Comparison of ENCODE assay signal across 8 cellular contexts in the genomic region with DNA sequence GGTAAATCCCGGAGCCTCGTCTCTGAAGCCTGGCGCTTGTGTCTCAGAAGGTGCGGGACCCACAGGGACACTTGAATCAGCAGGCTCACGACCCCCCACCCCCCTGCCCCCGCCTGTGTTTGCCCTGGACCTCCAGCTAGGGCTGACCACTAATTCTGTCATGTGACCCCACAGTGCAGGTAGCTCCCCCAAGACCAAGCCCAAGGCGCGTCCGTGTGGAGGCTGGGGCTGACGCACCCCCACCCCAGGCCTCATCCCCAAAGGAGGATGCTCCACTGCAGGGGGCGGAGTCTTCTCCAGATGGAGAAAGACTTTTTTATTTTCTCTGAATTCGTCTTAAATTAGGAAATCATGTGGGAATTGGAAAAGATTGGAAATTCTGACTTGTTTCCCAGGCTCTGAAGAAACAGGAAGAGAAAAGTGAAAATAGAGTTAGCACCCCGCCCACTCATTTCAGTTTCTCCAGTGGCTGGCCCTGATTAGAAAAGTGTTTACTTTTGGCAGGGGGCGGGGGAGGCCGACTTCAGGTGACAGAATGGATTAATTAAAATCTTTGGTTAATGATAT. TPM values are rescaled to one million over a fixed set of nuclear protein-coding genes. Genes with fewer than 3 reads are reported as not detected.
DNase-seq lines count a peak whose midpoint lies in the region; ATAC-seq and TF ChIP-seq lines count a peak whose summit lies in the region.

No MANE protein-coding gene starts in this region.

- peak; percentile 13 for ATAC-seq in GM21717 (IDR thresholded peaks at IDR 0.05; ENCODE audit: unreplicated experiment)
- ATAC-seq in activated naive CD8-positive, alpha-beta T cell treated with anti-CD3 and anti-CD28 coated beads, Interleukin-2, amount 10 ng/mL, durations not matched to agents 7 days and 5 days (ENCODE audit: low read depth), result peak; percentile 8
- ATAC-seq in Right ventricle myocardium superior (ENCODE audit: poor library complexity), result peak; percentile 64
- ATAC-seq in HG02571 (IDR thresholded peaks at IDR 0.05; ENCODE audit: unreplicated experiment), result no peak

- TF ChIP-seq POLR2A in NB4 (IDR thresholded peaks at IDR 0.05; ENCODE audit: extremely low read depth, insufficient read length), result no peak

- POLR2A ChIA-PET in activated naive CD8-positive, alpha-beta T cell treated with anti-CD3 and anti-CD28 coated beads, Interleukin-2, amount 10 ng/mL, durations not matched to agents 7 days and 5 days (lab: Charles Lee), result interaction anchor here (0.6 to 4.2 kb wide), 12 partner anchors 11 to 802 kb away, joined by 3 to 57 read pairs (median 4); partner anchors contain the start of genes CCDC85B, PCNX3, SIPA1 and ZNRD2

- H3K4me3 Mint-ChIP-seq in activated naive CD8-positive, alpha-beta T cell treated with anti-CD3 and anti-CD28 coated beads, Interleukin-2, amount 10 ng/mL, durations not matched to agents 7 days and 5 days, result peak overlapping the region; percentile 93

- peaks cover 10% of the 10 kb centered on the region for H3K36me3 Mint-ChIP-seq in activated naive CD8-positive, alpha-beta T cell treated with anti-CD3 and anti-CD28 coated beads, Interleukin-2, amount 10 ng/mL, durations not matched to agents 7 days and 5 days

- peak overlapping the region; percentile 94 for H3K27ac Mint-ChIP-seq in activated naive CD8-positive, alpha-beta T cell treated with anti-CD3 and anti-CD28 coated beads, Interleukin-2, amount 10 ng/mL, durations not matched to agents 7 days and 5 days

- intact Hi-C loops in Right ventricle myocardium superior (cut with DNase I), result no loop called here

- no peaks in the 10 kb centered on the region for H3K9me3 Mint-ChIP-seq in activated naive CD8-positive, alpha-beta T cell treated with anti-CD3 and anti-CD28 coated beads, Interleukin-2, amount 10 ng/mL, durations not matched to agents 7 days and 5 days

- H3K4me3 ChIP-seq in NB4 (ENCODE audit: low read depth, low read length), result peak overlapping the region; percentile 75

- peak; percentile 35 for DNase-seq in COLO829 (ENCODE audit: low spot score)
- no peak for DNase-seq in NB4 (ENCODE audit: low read depth)
- DNase-seq in activated naive CD8-positive, alpha-beta T cell treated with anti-CD3 and anti-CD28 coated beads, Interleukin-2, amount 10 ng/mL, durations not matched to agents 7 days and 5 days, result no peak
- DNase-seq in Right ventricle myocardium superior, result no peak
- DNase-seq in occipital lobe (lab: John Stamatoyannopoulos, UW), result peak; percentile 42
- no peak for DNase-seq in NCI-H1092 (lab: John Stamatoyannopoulos, UW)

- no peaks in the 10 kb centered on the region for H3K27me3 Mint-ChIP-seq in activated naive CD8-positive, alpha-beta T cell treated with anti-CD3 and anti-CD28 coated beads, Interleukin-2, amount 10 ng/mL, durations not matched to agents 7 days and 5 days

- TF ChIP-seq CTCF in NB4 (IDR thresholded peaks at IDR 0.05; ENCODE audit: low read depth, low read length), result no peak

- peaks cover 24% of the 10 kb centered on the region for H3K4me1 Mint-ChIP-seq in activated naive CD8-positive, alpha-beta T cell treated with anti-CD3 and anti-CD28 coated beads, Interleukin-2, amount 10 ng/mL, durations not matched to agents 7 days and 5 days

RNA-seq across cellular contexts. Expression of gene RELA, which starts 1.0 kb away (rescaled TPM):
- 100 to 1,000 TPM; 112 to 117 TPM for total RNA-seq in activated naive CD8-positive, alpha-beta T cell treated with anti-CD3 and anti-CD28 coated beads, Interleukin-2, amount 10 ng/mL, durations not matched to agents 7 days and 5 days
- total RNA-seq in Right ventricle myocardium superior (31.0 TPM), occipital lobe (12.6 TPM)

RNA-seq across cellular contexts. Expression of gene SIPA1, which starts 25.8 kb away (rescaled TPM):
- total RNA-seq in activated naive CD8-positive, alpha-beta T cell treated with anti-CD3 and anti-CD28 coated beads, Interleukin-2, amount 10 ng/mL, durations not matched to agents 7 days and 5 days, result 100 to 1,000 TPM; 245 to 266 TPM
- total RNA-seq in Right ventricle myocardium superior, result 22.5 TPM
- total RNA-seq in occipital lobe, result 3.7 TPM

RNA-seq across cellular contexts. Expression of gene PCNX3, which starts 48.1 kb away (rescaled TPM):
- 10 to 100 TPM; 57.2 to 60.2 TPM for total RNA-seq in activated naive CD8-positive, alpha-beta T cell treated with anti-CD3 and anti-CD28 coated beads, Interleukin-2, amount 10 ng/mL, durations not matched to agents 7 days and 5 days
- total RNA-seq in Right ventricle myocardium superior, result 9.3 TPM
- 7.0 TPM for total RNA-seq in occipital lobe

RNA-seq across cellular contexts. Expression of gene KAT5, which starts 48.3 kb away (rescaled TPM):
- 10 to 100 TPM; 75.6 to 82.6 TPM for total RNA-seq in activated naive CD8-positive, alpha-beta T cell treated with anti-CD3 and anti-CD28 coated beads, Interleukin-2, amount 10 ng/mL, durations not matched to agents 7 days and 5 days
- total RNA-seq in Right ventricle myocardium superior (40.8 TPM), occipital lobe (43.8 TPM)

RNA-seq across cellular contexts. Expression of gene MAP3K11, which starts 49.7 kb away (rescaled TPM):
- total RNA-seq in activated naive CD8-positive, alpha-beta T cell treated with anti-CD3 and anti-CD28 coated beads, Interleukin-2, amount 10 ng/mL, durations not matched to agents 7 days and 5 days, result 10 to 100 TPM; 69.9 to 73.1 TPM
- total RNA-seq in Right ventricle myocardium superior, result 38.5 TPM
- total RNA-seq in occipital lobe, result 9.0 TPM

Comparison
In these comparisons a context has a peak if more than half of its experiments do, and no peak if none do; other contexts are left out.
1. DNase-seq: peak in COLO829 (single experiment) and occipital lobe (single experiment); none in NB4 (single experiment), activated naive CD8-positive, alpha-beta T cell treated with anti-CD3 and anti-CD28 coated beads, Interleukin-2, amount 10 ng/mL, durations not matched to agents 7 days and 5 days (single experiment), Right ventricle myocardium superior (single experiment) and NCI-H1092 (single experiment).
2. RNA of gene SIPA1, which starts 25.8 kb away (total RNA-seq): 245 to 266 TPM in activated naive CD8-positive, alpha-beta T cell treated with anti-CD3 and anti-CD28 coated beads, Interleukin-2, amount 10 ng/mL, durations not matched to agents 7 days and 5 days; 22.5 TPM in Right ventricle myocardium superior (single experiment) and 3.7 TPM in occipital lobe (single experiment); every median in the first group is over 10 times any median in the second.